9 cellular contexts compared by ENCODE assay signal in the genomic region with DNA sequence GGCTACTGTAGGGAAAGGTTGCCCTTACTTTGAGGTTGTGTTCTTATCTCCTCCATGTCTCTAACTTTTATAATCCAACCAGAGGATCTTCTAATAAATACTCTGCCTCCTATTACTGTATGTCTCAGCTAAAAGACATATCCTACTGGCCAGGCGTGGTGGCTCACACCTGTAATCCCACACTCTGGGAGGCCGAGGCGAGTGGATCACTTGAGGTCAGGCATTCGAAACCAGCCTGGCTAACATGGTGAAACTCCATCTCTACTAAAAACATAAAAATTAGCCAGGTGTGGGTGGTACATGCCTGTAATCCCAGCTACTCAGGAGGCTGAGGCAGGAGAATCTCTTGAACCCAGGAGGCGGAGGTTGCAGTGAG. TPM values are rescaled to one million over a fixed set of nuclear protein-coding genes. Genes with fewer than 3 reads are reported as not detected.
A peak's percentile ranks its signal among the peaks of the same experiment; 100 is the strongest.
DNase-seq lines count a peak whose midpoint lies in the region; ATAC-seq, FAIRE-seq and TF ChIP-seq lines count a peak whose summit lies in the region.
"Not testable (repeated sequence)": the region's sequence is repeated elsewhere in the genome, so short reads cannot be mapped to it uniquely, and the experiment has no call there.
"Had no signal": no experiment of that assay in that cellular context is flagged by ENCODE, and none has a peak within 500 bp of the region (broad histone marks: within the 10 kb centered on the region; RNA-seq: fewer than 3 reads in every experiment).

No MANE protein-coding gene starts in this region.

- H3K27me3 ChIP-seq in PC-3 (ENCODE audit: low read length); liver (ENCODE audit: control insufficient read depth in 4 of 4, insufficient read depth in 4 of 4, low read length in 3 of 4); pancreas: not testable (repeated sequence)
- peaks cover 0 to 18% (median 0%) of the 10 kb centered on the region in 4 donors for H3K27me3 ChIP-seq in esophagus squamous epithelium
- peaks cover 14% of the 10 kb centered on the region for H3K27me3 ChIP-seq in transverse colon

- not testable (repeated sequence) for H3F3A ChIP-seq in PC-3 (ENCODE audit: low read length, unreplicated experiment)

- FAIRE-seq in pancreas (lab: Jason Lieb, UNC), result not testable (repeated sequence)

- not testable (repeated sequence) for H3K9me3 ChIP-seq in PC-3 (ENCODE audit: low read length); esophagus squamous epithelium; liver (ENCODE audit: control insufficient read depth in 4 of 4, low read length in 3 of 4); pancreas; transverse colon

- POLR2A ChIA-PET in PC-3 (lab: Charles Lee; ENCODE audit: unreplicated experiment), result interaction anchor here (1.0 kb wide), 1 partner anchor 18 kb away, joined by 6 read pairs; a partner anchor contains a TSS
- POLR2A ChIA-PET in MCF 10A (lab: Yijun Ruan, JAX), result interaction anchor here (0.9 to 4.0 kb wide), 3 partner anchors 19 to 134 kb away, joined by 5 to 23 read pairs (median 5); a partner anchor contains a TSS

- not testable (repeated sequence) for H3K27me3 Mint-ChIP-seq in MCF 10A (ENCODE audit: insufficient read depth, unreplicated experiment)

- H3K27ac Mint-ChIP-seq in MCF 10A (ENCODE audit: low read depth, unreplicated experiment), result peak overlapping the region; percentile 96

- intact Hi-C loops in PC-3 (cut with micrococcal nuclease) (loop anchor here (1.0 to 5.0 kb wide), 3 partner anchors 9 to 137 kb away; a partner anchor contains a TSS), MCF 10A (cut with micrococcal nuclease) (loop anchor here (5.0 kb wide), 1 partner anchor 67 kb away; no protein-coding TSS in a partner anchor)
- intact Hi-C loops in esophagus squamous epithelium (cut with DNase I); pancreas (cut with DNase I); transverse colon (cut with DNase I; ENCODE audit: low total_unique reads): not testable (repeated sequence)

- not testable (repeated sequence) for H3K36me3 Mint-ChIP-seq in MCF 10A (ENCODE audit: insufficient read depth, unreplicated experiment)

- TF ChIP-seq EP300 in transverse colon (IDR thresholded peaks at IDR 0.05; ENCODE audit: low read depth), result not testable (repeated sequence)

- H3K27ac ChIP-seq in C4-2B, result peak overlapping the region; percentile 12; the same call in 1 of the 2 replicates
- peak overlapping the region; percentile 79 for H3K27ac ChIP-seq in PC-3 (ENCODE audit: low read length)
- H3K27ac ChIP-seq in esophagus squamous epithelium, result peak overlapping the region in 3 of 4 donors; percentile 10 to 48 (median 36)
- peak overlapping the region; percentile 97 to 100 for H3K27ac ChIP-seq in liver (ENCODE audit: low read depth in 1 of 2, low read length in 2 of 2)
- H3K27ac ChIP-seq in pancreas, result peak overlapping the region in 3 of 4 donors; percentile 62 to 88 (median 73)
- H3K27ac ChIP-seq in transverse colon, result peak overlapping the region in 3 of 4 donors; percentile 3 to 44 (median 29)

- H4K20me1 ChIP-seq in PC-3 (ENCODE audit: low read length), result not testable (repeated sequence)

- H3K9me2 ChIP-seq in PC-3 (replicated peaks; ENCODE audit: low read length), result not testable (repeated sequence)

- peak overlapping the region; percentile 51 for H3K4me2 ChIP-seq in PC-3 (ENCODE audit: low read length)

- WGBS in esophagus squamous epithelium, 2 donors, result 83 to 85% methylated on average over 2 to 5 of the region's 5 CpGs
- 50% methylated on average over 5 of the region's 5 CpGs for WGBS in liver
- WGBS in pancreas, 2 donors, result 97% methylated on average over 5 of the region's 5 CpGs
- WGBS in transverse colon (ENCODE audit: low coverage in 1 of 2), 2 donors, result 77 to 91% methylated on average over 4 to 5 of the region's 5 CpGs

- BruUV-seq in PC-3 (replicated peaks; lab: Mats Ljungman, UMichigan) (TSS peak; percentile 82), MCF 10A (replicated peaks; lab: Mats Ljungman, UMichigan) (TSS peak; percentile 88)

- H3K4me3 Mint-ChIP-seq in MCF 10A (ENCODE audit: unreplicated experiment), result peak overlapping the region; percentile 53

- not testable (repeated sequence) for H3K79me2 ChIP-seq in PC-3 (ENCODE audit: low read length)

- not testable (repeated sequence) for TF ChIP-seq POLR2A in esophagus squamous epithelium (IDR thresholded peaks at IDR 0.05); transverse colon (IDR thresholded peaks at IDR 0.05)

- peaks cover 16% of the 10 kb centered on the region for H3K4me1 Mint-ChIP-seq in MCF 10A (ENCODE audit: insufficient read depth, unreplicated experiment)

- in situ Hi-C loops in transverse colon (cut with MboI; ENCODE audit: low pct_ligation_motif_present in 1 of 4, low pct_unique_long_range_greater_than_20kb in 1 of 4, low sequenced_read_pairs in 3 of 4), result loop anchor here in 2 of 4 donors (25.0 kb wide), 1 partner anchor 132 kb away; a partner anchor contains a TSS

- CTCF ChIA-PET in PC-3 (lab: Charles Lee) (interaction anchor here (0.6 to 1.8 kb wide), 2 partner anchors 15 to 18 kb away, joined by 4 to 10 read pairs; a partner anchor contains a TSS), MCF 10A (lab: Yijun Ruan, JAX) (interaction anchor here (0.6 to 23.8 kb wide), 16 partner anchors 8 to 1982 kb away, joined by 3 to 515 read pairs (median 4); a partner anchor contains a TSS)

- H3K4me1 ChIP-seq in PC-3 (ENCODE audit: insufficient read depth, low read length) (peaks cover 33% of the 10 kb centered on the region), esophagus squamous epithelium (peaks cover 7 to 33% (median 10%) of the 10 kb centered on the region in 3 donors), liver (ENCODE audit: control insufficient read depth in 4 of 4, insufficient read depth in 4 of 4, low read length in 3 of 4) (peaks cover 4 to 15% (median 14%) of the 10 kb centered on the region in 4 donors), pancreas (peaks cover 17 to 25% (median 20%) of the 10 kb centered on the region in 3 donors), transverse colon (peaks cover 0 to 28% (median 4%) of the 10 kb centered on the region in 4 donors)

- H3K9ac ChIP-seq in PC-3 (ENCODE audit: low read length) (peak overlapping the region; percentile 26; the same call in 1 of the 2 replicates), liver (ENCODE audit: low read depth in 1 of 2, low read length in 2 of 2) (peak overlapping the region in 1 of 2 donors; percentile 86)

- H2AFZ ChIP-seq in PC-3 (ENCODE audit: low read length), result not testable (repeated sequence)

- DNase-seq in PC-3; MCF 10A (ENCODE audit: unreplicated experiment); esophagus squamous epithelium (lab: John Stamatoyannopoulos, UW); pancreas; transverse colon: not testable (repeated sequence)

- not testable (repeated sequence) for H3K9me3 Mint-ChIP-seq in MCF 10A (ENCODE audit: unreplicated experiment)

- H3K4me3 ChIP-seq in PC-3 (ENCODE audit: low read length); esophagus squamous epithelium; pancreas; transverse colon: not testable (repeated sequence)
- peak overlapping the region; percentile 20 to 39 (median 36) for H3K4me3 ChIP-seq in liver (ENCODE audit: low read depth in 1 of 3, low read length in 3 of 3)

- not testable (repeated sequence) for TF ChIP-seq CTCF in C4-2B (conservative IDR thresholded peaks at IDR 0.05); PC-3 (conservative IDR thresholded peaks at IDR 0.05; ENCODE audit: low read depth, low read length); MCF 10A (IDR thresholded peaks at IDR 0.05; ENCODE audit: unreplicated experiment); esophagus squamous epithelium (IDR thresholded peaks at IDR 0.05); liver (IDR thresholded peaks at IDR 0.05; ENCODE audit: low read depth, low read length, missing input control); pancreas (IDR thresholded peaks at IDR 0.05); transverse colon (IDR thresholded peaks at IDR 0.05)

- ATAC-seq in PC-3, SK-N-SH treated with all-trans-retinoic acid at 6 μM for 48 hours, pancreas: not testable (repeated sequence)

- not testable (repeated sequence) for H3K36me3 ChIP-seq in PC-3 (ENCODE audit: low read depth, low read length); esophagus squamous epithelium; liver (ENCODE audit: control insufficient read depth in 4 of 4, insufficient read depth in 3 of 4, low read depth in 1 of 4, low read length in 3 of 4); pancreas; transverse colon

- TF ChIP-seq RAD21 in liver (IDR thresholded peaks at IDR 0.05), result not testable (repeated sequence)

TF ChIP-seq in SK-N-SH treated with all-trans-retinoic acid at 6 μM for 48 hours, 23 proteins besides CTCF, POLR2A, EP300 and RAD21:
- TF ChIP-seq ZNF70 (CRISPR knock-in tag; IDR thresholded peaks at IDR 0.05), result peak; percentile 77

TF ChIP-seq in liver, 16 proteins besides CTCF, POLR2A, EP300 and RAD21:
- peak; percentile 28 for TF ChIP-seq TAF1 (conservative IDR thresholded peaks at IDR 0.05)

RNA-seq across cellular contexts. Expression of a gene that starts 18.4 kb away (rescaled TPM):
- total RNA-seq in PC-3 (2014; rRNA removed), result 18.9 and 30.5 TPM in 2 replicates
- total RNA-seq in MCF 10A (2022), result 60.2 and 60.7 TPM in 2 replicates
- 10 to 100 TPM; 16.5 to 29.3 (median 20.5) TPM for total RNA-seq in esophagus squamous epithelium
- total RNA-seq in liver, result 1 to 10 TPM; 5.4 to 8.6 TPM
- polyA plus RNA-seq in liver, result 1 to 10 TPM; 8.7 to 8.9 TPM
- 10 to 100 TPM; 18.8 to 31.5 (median 24.2) TPM for total RNA-seq in pancreas
- polyA plus RNA-seq in pancreas, result 10 to 100 TPM; 17.9 to 20.3 TPM
- total RNA-seq in transverse colon, result 10 to 100 TPM; 39.8 to 59.8 (median 53.3) TPM
- total RNA-seq: OCI-LY7 had no signal

Comparison
In these comparisons a context has a peak if more than half of its experiments do, and no peak if none do; other contexts are left out.
1. H3K27ac ChIP-seq: peak in every context shown above with its lines; median percentile 98 in liver; 79 in PC-3; 73 in pancreas; 36 in esophagus squamous epithelium; 29 in transverse colon; 12 in C4-2B.